1 cellular context compared by ENCODE assay signal in the genomic region with DNA sequence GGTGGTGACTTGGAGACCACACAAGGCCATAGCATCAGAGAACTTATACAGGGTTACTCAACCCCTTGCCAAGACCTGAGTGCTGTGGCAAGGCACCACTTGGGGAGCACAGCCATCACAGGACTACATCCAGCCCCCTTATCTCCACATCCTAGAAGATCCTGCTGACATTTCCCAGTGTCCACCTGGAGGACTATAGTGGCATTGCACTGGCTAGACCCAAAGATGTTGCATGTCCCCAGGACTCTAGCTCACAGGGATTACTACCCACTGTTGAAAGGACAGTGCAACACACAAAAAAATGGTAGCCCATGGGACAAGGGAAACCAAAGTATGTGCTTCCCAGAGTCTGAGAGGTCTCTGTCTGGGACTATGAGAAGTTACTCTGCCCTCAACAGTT.
TF ChIP-seq lines count a peak whose summit lies in the region.

No MANE protein-coding gene starts in this region.

TF ChIP-seq in SK-N-SH treated with all-trans-retinoic acid at 6 μM for 48 hours, 23 proteins besides CTCF, POLR2A, EP300 and RAD21 (continued from another document):
- no peak for TF ChIP-seq TSHZ2 (CRISPR knock-in tag; IDR thresholded peaks at IDR 0.05)
- TF ChIP-seq PPARA (CRISPR knock-in tag; IDR thresholded peaks at IDR 0.05; ENCODE audit: borderline replicate concordance) = no peak
- TF ChIP-seq OSR1 (CRISPR knock-in tag; IDR thresholded peaks at IDR 0.05) = no peak
- no peak for TF ChIP-seq ZFP3 (CRISPR knock-in tag; IDR thresholded peaks at IDR 0.05)
